ENCODE assay signal across 8 cellular contexts in the genomic region with DNA sequence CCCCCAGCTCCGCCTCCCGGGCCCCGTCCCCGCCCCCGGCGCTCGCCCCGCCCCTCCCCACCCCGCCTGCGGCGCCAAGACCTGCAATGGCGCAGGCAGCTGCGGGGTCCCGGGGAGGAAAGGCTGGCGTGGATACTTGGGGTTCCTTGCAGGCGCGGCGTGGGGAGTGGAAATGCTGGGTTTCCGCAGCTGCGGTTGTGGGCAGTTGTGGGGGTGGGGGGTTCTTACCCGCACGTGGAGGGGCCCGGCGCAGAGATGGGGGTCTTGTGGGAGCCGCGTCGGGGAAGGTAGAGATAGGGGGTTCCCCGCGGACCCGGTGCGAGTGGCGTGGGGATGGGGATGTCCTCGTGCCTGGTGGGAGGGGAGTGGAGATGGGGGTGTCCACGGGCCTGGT. TPM values are rescaled to one million over a fixed set of nuclear protein-coding genes. Genes with fewer than 3 reads are reported as not detected.
A peak's percentile ranks its signal among the peaks of the same experiment; 100 is the strongest.
DNase-seq lines count a peak whose midpoint lies in the region; ATAC-seq and TF ChIP-seq lines count a peak whose summit lies in the region.

No MANE protein-coding gene starts in this region.

- no peak overlapping the region for H4K12ac ChIP-seq in trophoblast cell (ENCODE audit: low read depth, low read length)

- peaks cover 5% of the 10 kb centered on the region for H3K79me1 ChIP-seq in trophoblast cell (ENCODE audit: low read length)

- peak; percentile 81 for DNase-seq in T-helper 22 cell (ENCODE audit: low read depth)
- DNase-seq in esophagus squamous epithelium (lab: John Stamatoyannopoulos, UW) = no peak
- no peak for DNase-seq in trophoblast cell
- no peak for DNase-seq in NCI-H774 (lab: John Stamatoyannopoulos, UW)
- DNase-seq in KG1 (lab: John Stamatoyannopoulos, UW) = no peak
- DNase-seq in T1000 (lab: John Stamatoyannopoulos, UW) = no peak

- no peak overlapping the region for H2BK5ac ChIP-seq in trophoblast cell (ENCODE audit: low read depth, low read length, poor library complexity)

- ATAC-seq in GM18511 (IDR thresholded peaks at IDR 0.05; ENCODE audit: unreplicated experiment) (peak; percentile 48), HG02763 (IDR thresholded peaks at IDR 0.05; ENCODE audit: unreplicated experiment) (peak; percentile 12)

- H3K27me3 ChIP-seq in esophagus squamous epithelium = no peaks in the 10 kb centered on the region
- no peaks in the 10 kb centered on the region for H3K27me3 ChIP-seq in trophoblast cell (ENCODE audit: insufficient read depth, low read length)

- no peaks in the 10 kb centered on the region for H3K9me3 ChIP-seq in esophagus squamous epithelium
- peaks cover 4% of the 10 kb centered on the region for H3K9me3 ChIP-seq in trophoblast cell (ENCODE audit: insufficient read depth, low read depth, low read length)

- H2AFZ ChIP-seq in trophoblast cell (ENCODE audit: insufficient read depth, low read length, poor library complexity) = peak overlapping the region; percentile 66

- peak overlapping the region; percentile 79 for H4K8ac ChIP-seq in trophoblast cell (ENCODE audit: low read depth, low read length)

- peak in 1 of 4 donors; percentile 21 for TF ChIP-seq POLR2A in esophagus squamous epithelium (IDR thresholded peaks at IDR 0.05)

- H3K4me2 ChIP-seq in trophoblast cell (ENCODE audit: low read length) = peak overlapping the region; percentile 70

- peak overlapping the region; percentile 50 for H3K9ac ChIP-seq in trophoblast cell (ENCODE audit: low read length)

- TF ChIP-seq CTCF in esophagus squamous epithelium (IDR thresholded peaks at IDR 0.05) = no peak

- no peak overlapping the region for H3K14ac ChIP-seq in trophoblast cell (ENCODE audit: low read length)

- no peak overlapping the region for H2AK5ac ChIP-seq in trophoblast cell (ENCODE audit: low read length)

- H2BK120ac ChIP-seq in trophoblast cell (ENCODE audit: insufficient read depth, low read length, poor library complexity) = no peak overlapping the region

- peaks cover 2% of the 10 kb centered on the region for H3K79me2 ChIP-seq in trophoblast cell (ENCODE audit: control insufficient read depth, insufficient read depth, low read length, poor library complexity)

- H3K4me1 ChIP-seq in esophagus squamous epithelium = peaks cover 11 to 33% (median 15%) of the 10 kb centered on the region in 3 donors
- peaks cover 2 to 5% of the 10 kb centered on the region in 2 experiments for H3K4me1 ChIP-seq in trophoblast cell (ENCODE audit: control insufficient read depth in 1 of 2, insufficient read depth in 2 of 2, low read length in 2 of 2)

- no CpG with 5 or more reads among the region's 34 CpGs for WGBS in esophagus squamous epithelium, 2 donors
- WGBS in trophoblast cell (ENCODE audit: extremely low coverage, insufficient coverage, insufficient read length) = no CpG with 5 or more reads among the region's 34 CpGs

- H3K18ac ChIP-seq in trophoblast cell (ENCODE audit: low read length) = no peak overlapping the region

- no peak overlapping the region for H3K4ac ChIP-seq in trophoblast cell (ENCODE audit: low read depth, low read length)

- no peak overlapping the region for H2BK12ac ChIP-seq in trophoblast cell (ENCODE audit: low read length)

- peak overlapping the region; percentile 90 to 96 (median 94) for H3K27ac ChIP-seq in esophagus squamous epithelium
- no peak overlapping the region for H3K27ac ChIP-seq in trophoblast cell (ENCODE audit: low read depth, low read length)

- peak overlapping the region; percentile 59 for H4K91ac ChIP-seq in trophoblast cell (ENCODE audit: low read depth, low read length)

- intact Hi-C loops in esophagus squamous epithelium (cut with DNase I) = loop anchor here (10.0 kb wide), 1 partner anchor 141 kb away; a partner anchor contains a TSS

- H3K4me3 ChIP-seq in esophagus squamous epithelium = peak overlapping the region; percentile 44 to 94 (median 90)
- H3K4me3 ChIP-seq in trophoblast cell (ENCODE audit: low read depth, low read length) = peak overlapping the region; percentile 77

- no peaks in the 10 kb centered on the region for H3K36me3 ChIP-seq in esophagus squamous epithelium
- no peaks in the 10 kb centered on the region for H3K36me3 ChIP-seq in trophoblast cell (ENCODE audit: control insufficient read depth in 1 of 2, insufficient read depth in 2 of 2, low read length in 2 of 2)

- H3K23ac ChIP-seq in trophoblast cell (ENCODE audit: low read length) = no peak overlapping the region

RNA-seq across cellular contexts. Expression of a gene that starts 0.7 kb away (rescaled TPM):
- total RNA-seq in esophagus squamous epithelium = 10 to 100 TPM in 2 of 4 donors, 1 to 10 TPM in 2; 4.4 to 21.4 (median 11.1) TPM
- polyA plus RNA-seq in trophoblast cell (2013) = 25.0 and 26.2 TPM in 2 replicates
